Comparison of ENCODE assay signal across 1 cellular context in the genomic region with DNA sequence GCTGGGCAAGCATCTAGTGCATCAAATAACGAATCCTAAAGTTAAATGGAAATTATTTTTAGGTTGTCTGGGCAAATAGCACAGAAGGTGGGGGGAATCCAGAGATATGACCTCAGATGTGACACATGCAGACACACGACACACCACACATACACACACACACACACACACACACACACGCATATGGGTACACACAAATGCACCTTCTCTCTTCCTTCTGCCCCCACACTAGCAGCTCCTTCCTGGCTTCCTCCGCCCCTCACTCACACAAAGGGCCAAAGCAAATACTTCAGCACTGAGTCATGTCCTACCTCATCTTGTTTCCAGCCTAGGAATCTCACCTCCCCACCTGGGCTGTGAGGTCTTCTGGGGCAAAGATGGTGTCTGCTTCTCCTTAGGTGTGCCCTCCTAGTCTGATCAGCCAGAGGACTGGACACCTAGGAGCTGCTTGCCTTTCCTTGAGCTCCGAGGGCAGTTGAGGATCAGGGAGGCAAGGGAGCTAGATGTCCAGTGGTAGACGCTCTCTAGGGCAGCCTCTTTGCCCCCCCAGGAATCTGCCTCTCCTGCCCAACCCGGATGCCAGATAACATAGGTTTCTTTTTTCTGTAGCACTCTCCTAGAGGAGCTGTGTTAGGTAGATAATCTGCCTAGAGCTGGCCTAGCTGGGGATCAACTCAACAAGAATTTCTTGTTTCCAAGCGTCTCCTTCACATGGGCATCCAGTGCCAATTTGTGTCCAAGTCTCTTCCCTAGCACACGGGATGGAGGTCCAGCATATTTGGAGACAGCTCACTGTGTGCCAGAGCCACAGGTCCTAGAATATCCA.
A peak's percentile ranks its signal among the peaks of the same experiment; 100 is the strongest.
TF ChIP-seq lines count a peak whose summit lies in the region.

No MANE protein-coding gene starts in this region.

TF ChIP-seq in HEK293, 187 proteins besides CTCF, POLR2A, EP300 and RAD21 (continued from another document and continues in another):
- TF ChIP-seq PRDM6 (tag by site-specific recombination; IDR thresholded peaks at IDR 0.05) (no peak), ZNF529 (tag by site-specific recombination; IDR thresholded peaks at IDR 0.05; ENCODE audit: insufficient replicate concordance) (no peak), ZFP3 (tag by site-specific recombination; IDR thresholded peaks at IDR 0.05; ENCODE audit: low read depth) (no peak), ZNF157 (tag by site-specific recombination; IDR thresholded peaks at IDR 0.05) (no peak; the same call in 1 of the 2 replicates), ZNF37A (tag by site-specific recombination; IDR thresholded peaks at IDR 0.05) (no peak), ELK4 (IDR thresholded peaks at IDR 0.05; ENCODE audit: borderline replicate concordance, low read depth, low read length) (no peak), ZNF645 (tag by site-specific recombination; IDR thresholded peaks at IDR 0.05) (no peak), GLIS2 (tag by site-specific recombination; IDR thresholded peaks at IDR 0.05) (peak; percentile 48; the same call in 1 of the 2 replicates), ZNF830 (tag by site-specific recombination; IDR thresholded peaks at IDR 0.05; ENCODE audit: low read depth) (no peak), KLF16 (tag by site-specific recombination; IDR thresholded peaks at IDR 0.05) (no peak), ZNF670 (tag by site-specific recombination; IDR thresholded peaks at IDR 0.05; ENCODE audit: low read depth) (no peak), ZNF843 (tag by site-specific recombination; IDR thresholded peaks at IDR 0.05) (no peak), ZNF26 (tag by site-specific recombination; IDR thresholded peaks at IDR 0.05) (0 out of 2 replicates have a peak, but pooled peaks have one; percentile 33), ZNF513 (tag by site-specific recombination; IDR thresholded peaks at IDR 0.05) (no peak), ZNF248 (tag by site-specific recombination; IDR thresholded peaks at IDR 0.05) (no peak), ZNF311 (tag by site-specific recombination; IDR thresholded peaks at IDR 0.05; ENCODE audit: borderline replicate concordance) (no peak), ZNF138 (tag by site-specific recombination; IDR thresholded peaks at IDR 0.05; ENCODE audit: borderline replicate concordance) (no peak), ZNF701 (tag by site-specific recombination; IDR thresholded peaks at IDR 0.05) (no peak), SCRT2 (tag by site-specific recombination; IDR thresholded peaks at IDR 0.05) (no peak), ZNF19 (tag by site-specific recombination; IDR thresholded peaks at IDR 0.05; ENCODE audit: low read depth) (no peak), ZNF341 (tag by site-specific recombination; IDR thresholded peaks at IDR 0.05; ENCODE audit: low read depth) (no peak), TRIM28 (IDR thresholded peaks at IDR 0.05; ENCODE audit: borderline replicate concordance, low read length) (no peak), ZBTB44 (tag by site-specific recombination; IDR thresholded peaks at IDR 0.05) (no peak), ZNF544 (tag by site-specific recombination; IDR thresholded peaks at IDR 0.05) (no peak), KLF9 (tag by site-specific recombination; IDR thresholded peaks at IDR 0.05; ENCODE audit: low read depth) (no peak), ZNF621 (tag by site-specific recombination; IDR thresholded peaks at IDR 0.05) (no peak), ZBTB6 (tag by site-specific recombination; IDR thresholded peaks at IDR 0.05) (no peak), ZNF48 (tag by site-specific recombination; IDR thresholded peaks at IDR 0.05) (no peak), ZFP69B (tag by site-specific recombination; IDR thresholded peaks at IDR 0.05) (peak; percentile 46; the same call in 1 of the 2 replicates)
- TF ChIP-seq, protein P1, sequence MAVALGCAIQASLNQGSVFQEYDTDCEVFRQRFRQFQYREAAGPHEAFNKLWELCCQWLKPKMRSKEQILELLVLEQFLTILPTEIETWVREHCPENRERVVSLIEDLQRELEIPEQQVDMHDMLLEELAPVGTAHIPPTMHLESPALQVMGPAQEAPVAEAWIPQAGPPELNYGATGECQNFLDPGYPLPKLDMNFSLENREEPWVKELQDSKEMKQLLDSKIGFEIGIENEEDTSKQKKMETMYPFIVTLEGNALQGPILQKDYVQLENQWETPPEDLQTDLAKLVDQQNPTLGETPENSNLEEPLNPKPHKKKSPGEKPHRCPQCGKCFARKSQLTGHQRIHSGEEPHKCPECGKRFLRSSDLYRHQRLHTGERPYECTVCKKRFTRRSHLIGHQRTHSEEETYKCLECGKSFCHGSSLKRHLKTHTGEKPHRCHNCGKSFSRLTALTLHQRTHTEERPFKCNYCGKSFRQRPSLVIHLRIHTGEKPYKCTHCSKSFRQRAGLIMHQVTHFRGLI (tag by site-specific recombination; IDR thresholded peaks at IDR 0.05) = no peak
- TF ChIP-seq, protein P2, sequence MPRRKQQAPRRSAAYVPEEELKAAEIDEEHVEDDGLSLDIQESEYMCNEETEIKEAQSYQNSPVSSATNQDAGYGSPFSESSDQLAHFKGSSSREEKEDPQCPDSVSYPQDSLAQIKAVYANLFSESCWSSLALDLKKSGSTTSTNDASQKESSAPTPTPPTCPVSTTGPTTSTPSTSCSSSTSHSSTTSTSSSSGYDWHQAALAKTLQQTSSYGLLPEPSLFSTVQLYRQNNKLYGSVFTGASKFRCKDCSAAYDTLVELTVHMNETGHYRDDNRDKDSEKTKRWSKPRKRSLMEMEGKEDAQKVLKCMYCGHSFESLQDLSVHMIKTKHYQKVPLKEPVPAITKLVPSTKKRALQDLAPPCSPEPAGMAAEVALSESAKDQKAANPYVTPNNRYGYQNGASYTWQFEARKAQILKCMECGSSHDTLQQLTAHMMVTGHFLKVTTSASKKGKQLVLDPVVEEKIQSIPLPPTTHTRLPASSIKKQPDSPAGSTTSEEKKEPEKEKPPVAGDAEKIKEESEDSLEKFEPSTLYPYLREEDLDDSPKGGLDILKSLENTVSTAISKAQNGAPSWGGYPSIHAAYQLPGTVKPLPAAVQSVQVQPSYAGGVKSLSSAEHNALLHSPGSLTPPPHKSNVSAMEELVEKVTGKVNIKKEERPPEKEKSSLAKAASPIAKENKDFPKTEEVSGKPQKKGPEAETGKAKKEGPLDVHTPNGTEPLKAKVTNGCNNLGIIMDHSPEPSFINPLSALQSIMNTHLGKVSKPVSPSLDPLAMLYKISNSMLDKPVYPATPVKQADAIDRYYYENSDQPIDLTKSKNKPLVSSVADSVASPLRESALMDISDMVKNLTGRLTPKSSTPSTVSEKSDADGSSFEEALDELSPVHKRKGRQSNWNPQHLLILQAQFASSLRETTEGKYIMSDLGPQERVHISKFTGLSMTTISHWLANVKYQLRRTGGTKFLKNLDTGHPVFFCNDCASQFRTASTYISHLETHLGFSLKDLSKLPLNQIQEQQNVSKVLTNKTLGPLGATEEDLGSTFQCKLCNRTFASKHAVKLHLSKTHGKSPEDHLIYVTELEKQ (tag by site-specific recombination; IDR thresholded peaks at IDR 0.05; ENCODE audit: borderline replicate concordance) = no peak
- TF ChIP-seq, protein P3, sequence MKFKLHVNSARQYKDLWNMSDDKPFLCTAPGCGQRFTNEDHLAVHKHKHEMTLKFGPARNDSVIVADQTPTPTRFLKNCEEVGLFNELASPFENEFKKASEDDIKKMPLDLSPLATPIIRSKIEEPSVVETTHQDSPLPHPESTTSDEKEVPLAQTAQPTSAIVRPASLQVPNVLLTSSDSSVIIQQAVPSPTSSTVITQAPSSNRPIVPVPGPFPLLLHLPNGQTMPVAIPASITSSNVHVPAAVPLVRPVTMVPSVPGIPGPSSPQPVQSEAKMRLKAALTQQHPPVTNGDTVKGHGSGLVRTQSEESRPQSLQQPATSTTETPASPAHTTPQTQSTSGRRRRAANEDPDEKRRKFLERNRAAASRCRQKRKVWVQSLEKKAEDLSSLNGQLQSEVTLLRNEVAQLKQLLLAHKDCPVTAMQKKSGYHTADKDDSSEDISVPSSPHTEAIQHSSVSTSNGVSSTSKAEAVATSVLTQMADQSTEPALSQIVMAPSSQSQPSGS (tag by site-specific recombination; IDR thresholded peaks at IDR 0.05; ENCODE audit: low read depth) = no peak
- TF ChIP-seq, protein P4, sequence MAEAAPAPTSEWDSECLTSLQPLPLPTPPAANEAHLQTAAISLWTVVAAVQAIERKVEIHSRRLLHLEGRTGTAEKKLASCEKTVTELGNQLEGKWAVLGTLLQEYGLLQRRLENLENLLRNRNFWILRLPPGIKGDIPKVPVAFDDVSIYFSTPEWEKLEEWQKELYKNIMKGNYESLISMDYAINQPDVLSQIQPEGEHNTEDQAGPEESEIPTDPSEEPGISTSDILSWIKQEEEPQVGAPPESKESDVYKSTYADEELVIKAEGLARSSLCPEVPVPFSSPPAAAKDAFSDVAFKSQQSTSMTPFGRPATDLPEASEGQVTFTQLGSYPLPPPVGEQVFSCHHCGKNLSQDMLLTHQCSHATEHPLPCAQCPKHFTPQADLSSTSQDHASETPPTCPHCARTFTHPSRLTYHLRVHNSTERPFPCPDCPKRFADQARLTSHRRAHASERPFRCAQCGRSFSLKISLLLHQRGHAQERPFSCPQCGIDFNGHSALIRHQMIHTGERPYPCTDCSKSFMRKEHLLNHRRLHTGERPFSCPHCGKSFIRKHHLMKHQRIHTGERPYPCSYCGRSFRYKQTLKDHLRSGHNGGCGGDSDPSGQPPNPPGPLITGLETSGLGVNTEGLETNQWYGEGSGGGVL (tag by site-specific recombination; IDR thresholded peaks at IDR 0.05) = peak; percentile 98
- TF ChIP-seq, protein P5, sequence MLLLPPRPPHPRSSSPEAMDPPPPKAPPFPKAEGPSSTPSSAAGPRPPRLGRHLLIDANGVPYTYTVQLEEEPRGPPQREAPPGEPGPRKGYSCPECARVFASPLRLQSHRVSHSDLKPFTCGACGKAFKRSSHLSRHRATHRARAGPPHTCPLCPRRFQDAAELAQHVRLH (tag by site-specific recombination; IDR thresholded peaks at IDR 0.05) = no peak
